ENCODE assay signal across 8 cellular contexts in the genomic region with DNA sequence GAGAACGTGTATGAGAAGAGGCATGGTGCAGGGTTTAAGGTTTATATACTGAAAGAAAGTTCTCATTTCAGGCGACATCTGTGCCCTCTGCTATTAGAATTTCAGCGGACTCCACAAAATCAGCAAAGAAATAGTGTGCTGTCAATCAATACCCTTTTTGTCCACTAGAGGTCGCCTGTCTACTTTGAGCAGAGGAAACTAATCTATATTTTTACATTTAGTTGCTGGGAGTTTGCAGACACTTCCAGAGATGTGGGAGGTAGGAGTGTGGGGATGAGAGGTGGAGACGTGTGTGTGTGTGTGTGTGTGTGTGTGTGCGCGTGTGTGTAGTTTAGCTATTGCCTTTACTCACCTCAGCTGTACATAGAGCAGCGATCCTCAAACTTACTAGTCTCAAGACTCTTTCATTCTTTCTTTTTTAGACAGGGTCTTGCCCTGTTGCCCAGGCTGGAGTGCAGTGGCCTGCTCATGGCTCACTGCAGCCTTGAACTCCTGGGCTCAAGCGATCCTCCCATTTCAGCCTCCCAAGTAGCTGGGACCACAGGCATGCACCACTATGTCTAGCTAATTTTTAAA. TPM values are rescaled to one million over a fixed set of nuclear protein-coding genes. Genes with fewer than 3 reads are reported as not detected.
DNase-seq lines count a peak whose midpoint lies in the region; ATAC-seq and TF ChIP-seq lines count a peak whose summit lies in the region.

No MANE protein-coding gene starts in this region.

- intact Hi-C loops in CD8-positive, alpha-beta T cell (cut with DNase I, micrococcal nuclease): no loop called here
- intact Hi-C loops in heart left ventricle (cut with DNase I): no loop called here

- H3K27ac Mint-ChIP-seq in CD8-positive, alpha-beta T cell: no peak overlapping the region
- no peak overlapping the region for H3K27ac Mint-ChIP-seq in activated CD8-positive, alpha-beta T cell treated with anti-CD3 and anti-CD28 coated beads, Interleukin-2, amount 10 ng/mL, durations not matched to agents 7 days and 5 days

- CTCF ChIA-PET in CD8-positive, alpha-beta T cell (lab: Charles Lee): interaction anchor here (0.5 to 3.3 kb wide), 13 partner anchors 10 to 139 kb away, joined by 3 to 19 read pairs (median 4); a partner anchor contains a TSS
- CTCF ChIA-PET in activated CD8-positive, alpha-beta T cell treated with anti-CD3 and anti-CD28 coated beads, Interleukin-2, amount 10 ng/mL, durations not matched to agents 7 days and 5 days (lab: Charles Lee): interaction anchor here (1.0 to 3.8 kb wide), 14 partner anchors 9 to 148 kb away, joined by 3 to 32 read pairs (median 4); a partner anchor contains a TSS

- no peaks in the 10 kb centered on the region for H3K4me1 ChIP-seq in CD8-positive, alpha-beta T cell (ENCODE audit: insufficient read depth, low read length)
- peaks cover 0 to 17% (median 0%) of the 10 kb centered on the region in 12 donors for H3K4me1 ChIP-seq in heart left ventricle

- peaks cover 6% of the 10 kb centered on the region for H3K4me1 Mint-ChIP-seq in CD8-positive, alpha-beta T cell (ENCODE audit: low read depth)
- H3K4me1 Mint-ChIP-seq in activated CD8-positive, alpha-beta T cell treated with anti-CD3 and anti-CD28 coated beads, Interleukin-2, amount 10 ng/mL, durations not matched to agents 7 days and 5 days (ENCODE audit: low read depth): peaks cover 7% of the 10 kb centered on the region

- POLR2A ChIA-PET in CD8-positive, alpha-beta T cell (lab: Charles Lee): no interaction called here
- POLR2A ChIA-PET in activated CD8-positive, alpha-beta T cell treated with anti-CD3 and anti-CD28 coated beads, Interleukin-2, amount 10 ng/mL, durations not matched to agents 7 days and 5 days (lab: Charles Lee): no interaction called here

- H3K9me3 Mint-ChIP-seq in CD8-positive, alpha-beta T cell: no peaks in the 10 kb centered on the region
- no peaks in the 10 kb centered on the region for H3K9me3 Mint-ChIP-seq in activated CD8-positive, alpha-beta T cell treated with anti-CD3 and anti-CD28 coated beads, Interleukin-2, amount 10 ng/mL, durations not matched to agents 7 days and 5 days (ENCODE audit: insufficient read depth)

- peak; percentile 82 for TF ChIP-seq CTCF in CD8-positive, alpha-beta T cell (IDR thresholded peaks at IDR 0.05)
- TF ChIP-seq CTCF in GM20000 (IDR thresholded peaks at IDR 0.05; ENCODE audit: extremely low read depth, missing control alignments) (peak; percentile 74), heart left ventricle (IDR thresholded peaks at IDR 0.05) (peak; percentile 67 to 91 (median 84)), retinal pigment epithelial cell (conservative IDR thresholded peaks at IDR 0.05; ENCODE audit: low read depth, low read length) (peak; percentile 87)

- no peak overlapping the region for H3K4me3 ChIP-seq in CD8-positive, alpha-beta T cell (ENCODE audit: low read depth, low read length)
- H3K4me3 ChIP-seq in heart left ventricle: no peak overlapping the region
- H3K4me3 ChIP-seq in retinal pigment epithelial cell (ENCODE audit: low read length): no peak overlapping the region

- H3K36me3 ChIP-seq in CD8-positive, alpha-beta T cell (ENCODE audit: insufficient read depth, low read length): no peaks in the 10 kb centered on the region
- peaks cover 0 to 7% (median 0%) of the 10 kb centered on the region in 9 donors for H3K36me3 ChIP-seq in heart left ventricle

- DNase-seq in CD8-positive, alpha-beta T cell: peak in 4 of 7 experiments; percentile 39 to 64 (median 50)
- DNase-seq in GM20000 (ENCODE audit: low spot score) (no peak), NCI-H345 (lab: John Stamatoyannopoulos, UW) (peak; percentile 55), heart left ventricle (no peak), retinal pigment epithelial cell (ENCODE audit: low read depth) (peak; percentile 12)
- peak; percentile 68 for DNase-seq in activated CD8-positive, alpha-beta T cell treated with anti-CD3 and anti-CD28 coated beads, Interleukin-2, amount 10 ng/mL, durations not matched to agents 7 days and 5 days

- no peak overlapping the region for H3K4me3 Mint-ChIP-seq in CD8-positive, alpha-beta T cell
- H3K4me3 Mint-ChIP-seq in activated CD8-positive, alpha-beta T cell treated with anti-CD3 and anti-CD28 coated beads, Interleukin-2, amount 10 ng/mL, durations not matched to agents 7 days and 5 days: no peak overlapping the region

- no peaks in the 10 kb centered on the region for H3K9me3 ChIP-seq in CD8-positive, alpha-beta T cell (ENCODE audit: low read length)
- H3K9me3 ChIP-seq in heart left ventricle: no peaks in the 10 kb centered on the region

- no peak overlapping the region for H3K27ac ChIP-seq in CD8-positive, alpha-beta T cell (ENCODE audit: low read depth, low read length)
- no peak overlapping the region for H3K27ac ChIP-seq in heart left ventricle

- H3K27me3 ChIP-seq in CD8-positive, alpha-beta T cell (ENCODE audit: insufficient read depth, low read length): no peaks in the 10 kb centered on the region
- H3K27me3 ChIP-seq in heart left ventricle: no peaks in the 10 kb centered on the region

- peak; percentile 69 for ATAC-seq in CD8-positive, alpha-beta T cell
- ATAC-seq in activated CD8-positive, alpha-beta T cell treated with anti-CD3 and anti-CD28 coated beads, Interleukin-2, amount 10 ng/mL, durations not matched to agents 7 days and 5 days: peak; percentile 43
- ATAC-seq in heart left ventricle: peak in 3 of 4 donors; percentile 31 to 35 (median 34)
- no peak for ATAC-seq in HG02678 (IDR thresholded peaks at IDR 0.05; ENCODE audit: unreplicated experiment)
- no peak for ATAC-seq in HG02642 (IDR thresholded peaks at IDR 0.05; ENCODE audit: poor library complexity, unreplicated experiment)

- no peaks in the 10 kb centered on the region for H3K36me3 Mint-ChIP-seq in CD8-positive, alpha-beta T cell
- H3K36me3 Mint-ChIP-seq in activated CD8-positive, alpha-beta T cell treated with anti-CD3 and anti-CD28 coated beads, Interleukin-2, amount 10 ng/mL, durations not matched to agents 7 days and 5 days (ENCODE audit: low read depth): peaks cover 6% of the 10 kb centered on the region

- 34 to 38% (median 37%) methylated on average over 9 of the region's 9 CpGs for WGBS in heart left ventricle, 4 donors

- no peaks in the 10 kb centered on the region for H3K27me3 Mint-ChIP-seq in CD8-positive, alpha-beta T cell (ENCODE audit: low read depth)
- no peaks in the 10 kb centered on the region for H3K27me3 Mint-ChIP-seq in activated CD8-positive, alpha-beta T cell treated with anti-CD3 and anti-CD28 coated beads, Interleukin-2, amount 10 ng/mL, durations not matched to agents 7 days and 5 days (ENCODE audit: low read depth)

- TF ChIP-seq POLR2A in heart left ventricle (IDR thresholded peaks at IDR 0.05): no peak

RNA-seq across cellular contexts. Expression of a gene that starts 9.7 kb away (rescaled TPM):
- total RNA-seq in CD8-positive, alpha-beta T cell: 10 to 100 TPM; 12.4 to 14.7 TPM
- total RNA-seq in activated CD8-positive, alpha-beta T cell treated with anti-CD3 and anti-CD28 coated beads, Interleukin-2, amount 10 ng/mL, durations not matched to agents 7 days and 5 days: 10 to 100 TPM; 12.9 to 14.3 TPM
- 10 to 100 TPM in 5 of 9 donors, 1 to 10 TPM in 4; 4.8 to 14.0 (median 10.3) TPM for total RNA-seq in heart left ventricle
- 1 to 10 TPM; 7.4 to 8.3 TPM for polyA plus RNA-seq in heart left ventricle

RNA-seq across cellular contexts. Expression of a gene that starts 25.2 kb away (rescaled TPM):
- 1 to 10 TPM; 1.4 to 2.9 TPM for total RNA-seq in CD8-positive, alpha-beta T cell
- total RNA-seq in activated CD8-positive, alpha-beta T cell treated with anti-CD3 and anti-CD28 coated beads, Interleukin-2, amount 10 ng/mL, durations not matched to agents 7 days and 5 days: 1 to 10 TPM; 1.0 to 1.8 TPM
- total RNA-seq in heart left ventricle: 10 to 100 TPM in 3 of 9 donors, 1 to 10 TPM in 6; 3.0 to 37.9 (median 7.5) TPM
- 1 to 10 TPM in 1 of 2 donors, under 1 TPM in 1; 0.80 to 5.6 TPM for polyA plus RNA-seq in heart left ventricle

RNA-seq across cellular contexts. Expression of a gene that starts 28.1 kb away (rescaled TPM):
- 10 to 100 TPM; 53.7 to 59.0 TPM for total RNA-seq in CD8-positive, alpha-beta T cell
- total RNA-seq in activated CD8-positive, alpha-beta T cell treated with anti-CD3 and anti-CD28 coated beads, Interleukin-2, amount 10 ng/mL, durations not matched to agents 7 days and 5 days: 10 to 100 TPM; 30.0 to 32.1 TPM
- 10 to 100 TPM in 8 of 9 donors, 1 to 10 TPM in 1; 6.7 to 23.8 (median 14.9) TPM for total RNA-seq in heart left ventricle
- polyA plus RNA-seq in heart left ventricle: 10 to 100 TPM; 29.5 to 33.3 TPM

RNA-seq across cellular contexts. Expression of a gene that starts 47.6 kb away (rescaled TPM):
- not detected for total RNA-seq in CD8-positive, alpha-beta T cell
- total RNA-seq in activated CD8-positive, alpha-beta T cell treated with anti-CD3 and anti-CD28 coated beads, Interleukin-2, amount 10 ng/mL, durations not matched to agents 7 days and 5 days: under 1 TPM; 0.05 to 0.21 TPM
- total RNA-seq in heart left ventricle: 1 to 10 TPM in 3 of 9 donors, under 1 TPM in 6; 0.12 to 3.3 (median 0.94) TPM
- under 1 TPM; 0.23 to 0.55 TPM for polyA plus RNA-seq in heart left ventricle

RNA-seq across cellular contexts. Expression of a gene that starts 53.4 kb away (rescaled TPM):
- total RNA-seq in CD8-positive, alpha-beta T cell: 10 to 100 TPM; 29.3 to 30.2 TPM
- total RNA-seq in activated CD8-positive, alpha-beta T cell treated with anti-CD3 and anti-CD28 coated beads, Interleukin-2, amount 10 ng/mL, durations not matched to agents 7 days and 5 days: 10 to 100 TPM; 15.7 to 16.8 TPM
- total RNA-seq in heart left ventricle: 1 to 10 TPM; 1.9 to 5.4 (median 4.6) TPM
- 1 to 10 TPM; 3.8 to 5.0 TPM for polyA plus RNA-seq in heart left ventricle

Comparison
In these comparisons a context has a peak if more than half of its experiments do, and no peak if none do; other contexts are left out.
1. ATAC-seq: peak in CD8-positive, alpha-beta T cell (single experiment), activated CD8-positive, alpha-beta T cell treated with anti-CD3 and anti-CD28 coated beads, Interleukin-2, amount 10 ng/mL, durations not matched to agents 7 days and 5 days (single experiment) and heart left ventricle (3 of 4); none in HG02678 (single experiment) and HG02642 (single experiment).
2. DNase-seq: peak in CD8-positive, alpha-beta T cell (4 of 7), NCI-H345 (single experiment), activated CD8-positive, alpha-beta T cell treated with anti-CD3 and anti-CD28 coated beads, Interleukin-2, amount 10 ng/mL, durations not matched to agents 7 days and 5 days (single experiment) and retinal pigment epithelial cell (single experiment); none in GM20000 (single experiment) and heart left ventricle (0 of 5).
3. Peak in every context shown above with its lines, with median percentiles within 50 percentile points of each other: CTCF ChIP-seq.